ENCODE assay signal across 15 cellular contexts in genomic region chr3:194705761-194706160, GRCh38.
"Had no signal": no experiment of that assay in that cellular context is flagged by ENCODE, and none has a peak within 500 bp of the region (broad histone marks: within the 10 kb centered on the region; RNA-seq: fewer than 3 reads in every experiment).

No MANE protein-coding gene starts in this region.

- H3K9me3 ChIP-seq: suprapubic skin had no signal

- ATAC-seq: activated CD8-positive, alpha-beta T cell treated with anti-CD3 and anti-CD28 coated beads, Interleukin-2, amount 10 ng/mL, durations not matched to agents 7 days and 5 days; body of pancreas; effector memory CD8-positive, alpha-beta T cell; foreskin keratinocyte; left lobe of liver; stimulated activated naive CD8-positive, alpha-beta T cell treated with anti-CD3 and anti-CD28 coated beads, Interleukin-15, amount 100 ng/mL, for 72 hours had no signal

- H3K27ac ChIP-seq: body of pancreas, foreskin keratinocyte, suprapubic skin had no signal

- H3K27me3 ChIP-seq: body of pancreas, suprapubic skin had no signal

- H3K36me3 ChIP-seq: suprapubic skin had no signal

- H3K4me1 ChIP-seq: body of pancreas, foreskin keratinocyte, suprapubic skin had no signal

- H3K4me3 ChIP-seq: body of pancreas, suprapubic skin had no signal

- DNase-seq: activated CD4-positive, alpha-beta T cell treated with anti-CD3 and anti-CD28 coated beads, Interleukin-2, amount 10 ng/mL, durations not matched to agents 7 days and 5 days; activated CD8-positive, alpha-beta T cell treated with anti-CD3 and anti-CD28 coated beads, Interleukin-2, amount 10 ng/mL, durations not matched to agents 7 days and 5 days; activated naive CD4-positive, alpha-beta T cell treated with Interleukin-2 at 50 U/mL for 16 hours; activated naive CD8-positive, alpha-beta T cell treated with anti-CD3 and anti-CD28 coated beads, Interleukin-2, amount 10 ng/mL, durations not matched to agents 7 days and 5 days; activated T-cell treated with anti-CD3 and anti-CD28 coated beads, Interleukin-2, amount 50 U/mL, for 24 hours; amygdala; body of pancreas; effector memory CD8-positive, alpha-beta T cell; foreskin keratinocyte; glutamatergic neuron; hippocampal formation; stimulated activated CD4-positive, alpha-beta T cell treated with anti-CD3 and anti-CD28 coated beads, Interleukin-2, amount 100 ng/mL, for 24 hours; stimulated activated naive CD8-positive, alpha-beta T cell treated with anti-CD3 and anti-CD28 coated beads, Interleukin-15, amount 100 ng/mL, for 72 hours had no signal
